Comparison of ENCODE assay signal across 1 cellular context in the genomic region with DNA sequence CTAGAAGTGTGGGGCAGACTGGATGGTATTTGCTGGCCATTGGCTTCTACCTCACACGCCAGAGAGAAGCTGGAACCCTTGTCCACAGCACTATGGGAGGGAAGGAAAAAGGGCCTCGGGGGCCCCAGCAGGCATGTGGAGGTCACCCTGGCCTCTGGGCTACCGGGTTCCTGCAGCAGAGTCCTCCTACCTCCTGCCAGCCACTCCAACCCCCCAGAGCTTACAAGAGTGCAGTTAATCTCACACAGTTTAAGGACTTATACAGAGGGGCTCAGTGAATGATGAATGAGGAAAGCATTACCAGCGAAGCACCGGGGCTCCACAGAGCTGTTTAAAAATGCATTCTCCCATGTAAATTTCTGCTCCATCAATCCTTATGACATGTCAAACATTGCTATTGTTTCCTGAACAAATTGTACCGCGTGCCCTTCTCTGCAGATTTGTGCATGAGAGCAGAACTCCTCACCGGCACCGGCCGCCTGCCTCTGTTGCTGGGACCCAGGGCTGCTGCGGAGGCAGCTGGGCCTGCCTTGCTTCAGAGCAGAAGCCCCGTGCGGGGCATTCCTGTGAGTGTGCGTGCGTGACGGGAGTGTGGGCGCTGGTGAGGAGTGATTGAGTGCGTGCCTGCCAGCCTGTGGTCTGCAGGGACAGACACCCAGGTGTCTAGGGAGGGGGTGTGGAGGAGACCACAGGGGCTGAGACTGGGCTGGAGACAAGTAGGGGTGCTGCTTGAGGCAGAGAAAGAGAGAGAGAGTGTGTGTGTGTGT.
TF ChIP-seq lines count a peak whose summit lies in the region.

No MANE protein-coding gene starts in this region.

TF ChIP-seq in GM12878, 131 proteins besides CTCF, POLR2A, EP300 and RAD21 (continued from another document):
- TF ChIP-seq, protein P1, sequence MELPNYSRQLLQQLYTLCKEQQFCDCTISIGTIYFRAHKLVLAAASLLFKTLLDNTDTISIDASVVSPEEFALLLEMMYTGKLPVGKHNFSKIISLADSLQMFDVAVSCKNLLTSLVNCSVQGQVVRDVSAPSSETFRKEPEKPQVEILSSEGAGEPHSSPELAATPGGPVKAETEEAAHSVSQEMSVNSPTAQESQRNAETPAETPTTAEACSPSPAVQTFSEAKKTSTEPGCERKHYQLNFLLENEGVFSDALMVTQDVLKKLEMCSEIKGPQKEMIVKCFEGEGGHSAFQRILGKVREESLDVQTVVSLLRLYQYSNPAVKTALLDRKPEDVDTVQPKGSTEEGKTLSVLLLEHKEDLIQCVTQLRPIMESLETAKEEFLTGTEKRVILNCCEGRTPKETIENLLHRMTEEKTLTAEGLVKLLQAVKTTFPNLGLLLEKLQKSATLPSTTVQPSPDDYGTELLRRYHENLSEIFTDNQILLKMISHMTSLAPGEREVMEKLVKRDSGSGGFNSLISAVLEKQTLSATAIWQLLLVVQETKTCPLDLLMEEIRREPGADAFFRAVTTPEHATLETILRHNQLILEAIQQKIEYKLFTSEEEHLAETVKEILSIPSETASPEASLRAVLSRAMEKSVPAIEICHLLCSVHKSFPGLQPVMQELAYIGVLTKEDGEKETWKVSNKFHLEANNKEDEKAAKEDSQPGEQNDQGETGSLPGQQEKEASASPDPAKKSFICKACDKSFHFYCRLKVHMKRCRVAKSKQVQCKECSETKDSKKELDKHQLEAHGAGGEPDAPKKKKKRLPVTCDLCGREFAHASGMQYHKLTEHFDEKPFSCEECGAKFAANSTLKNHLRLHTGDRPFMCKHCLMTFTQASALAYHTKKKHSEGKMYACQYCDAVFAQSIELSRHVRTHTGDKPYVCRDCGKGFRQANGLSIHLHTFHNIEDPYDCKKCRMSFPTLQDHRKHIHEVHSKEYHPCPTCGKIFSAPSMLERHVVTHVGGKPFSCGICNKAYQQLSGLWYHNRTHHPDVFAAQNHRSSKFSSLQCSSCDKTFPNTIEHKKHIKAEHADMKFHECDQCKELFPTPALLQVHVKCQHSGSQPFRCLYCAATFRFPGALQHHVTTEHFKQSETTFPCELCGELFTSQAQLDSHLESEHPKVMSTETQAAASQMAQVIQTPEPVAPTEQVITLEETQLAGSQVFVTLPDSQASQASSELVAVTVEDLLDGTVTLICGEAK (IDR thresholded peaks at IDR 0.05; ENCODE audit: borderline replicate concordance): no peak
- no peak for TF ChIP-seq EGR1 (IDR thresholded peaks at IDR 0.05; ENCODE audit: borderline replicate concordance in 1 of 2, low read depth in 2 of 2, low read length in 2 of 2)
